8 cellular contexts compared by ENCODE assay signal in the genomic region with DNA sequence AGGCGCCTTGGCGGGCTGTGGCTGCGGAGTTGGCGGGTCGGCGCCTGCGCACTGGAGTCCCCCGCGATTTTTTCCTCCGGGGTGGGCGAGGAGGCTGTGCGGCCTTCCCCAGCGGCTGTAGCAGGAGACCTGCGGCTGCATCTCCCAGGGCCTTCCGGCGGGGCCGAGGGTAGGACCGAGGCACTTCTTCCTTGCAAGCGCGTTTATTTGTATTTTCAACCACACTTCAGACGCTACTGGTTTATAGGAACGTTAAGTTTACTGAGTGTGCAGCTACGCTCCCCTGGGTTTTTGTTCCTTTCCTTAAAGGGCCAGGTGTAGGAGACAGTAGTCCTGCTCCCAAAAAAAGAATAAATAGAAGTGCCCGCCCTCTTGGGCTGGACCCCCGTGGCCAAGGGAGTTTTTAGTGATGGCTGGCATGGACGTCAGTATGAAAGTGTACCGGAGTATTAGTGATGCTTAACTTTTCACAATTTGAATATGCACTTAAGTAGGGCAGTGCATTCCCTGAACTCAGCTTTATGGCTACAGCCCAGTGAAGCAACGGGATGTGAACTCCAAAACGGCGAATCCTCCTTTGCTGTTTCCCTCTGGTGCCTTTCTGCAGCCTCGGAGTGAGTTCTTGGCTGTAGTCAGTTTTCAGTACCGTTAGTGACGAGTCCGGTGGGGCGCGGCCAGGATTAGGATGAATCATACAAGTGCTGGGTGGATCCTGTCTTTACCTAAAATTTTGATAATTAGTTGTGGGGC. TPM values are rescaled to one million over a fixed set of nuclear protein-coding genes. Genes with fewer than 3 reads are reported as not detected.
A peak's percentile ranks its signal among the peaks of the same experiment; 100 is the strongest.
DNase-seq lines count a peak whose midpoint lies in the region; ATAC-seq, FAIRE-seq and TF ChIP-seq lines count a peak whose summit lies in the region.

No MANE protein-coding gene starts in this region.

- TF ChIP-seq POLR2A in H54 (IDR thresholded peaks at IDR 0.05; ENCODE audit: low read depth, low read length): peak; percentile 84
- TF ChIP-seq POLR2A in prostate gland (IDR thresholded peaks at IDR 0.05): peak; percentile 34

- TF ChIP-seq CTCF in right atrium auricular region (IDR thresholded peaks at IDR 0.05): no peak
- no peak for TF ChIP-seq CTCF in prostate gland (IDR thresholded peaks at IDR 0.05)

- peak overlapping the region; percentile 97 for H3K4me3 Mint-ChIP-seq in T-helper 17 cell

- in situ Hi-C loops in G401 (cut with HindIII; ENCODE audit: low sequenced_read_pairs): no loop called here

- H3K9me3 ChIP-seq in T-helper 17 cell (ENCODE audit: control insufficient read depth, low read length, poor library complexity, severe bottlenecking) (no peaks in the 10 kb centered on the region), right atrium auricular region (no peaks in the 10 kb centered on the region), prostate gland (no peaks in the 10 kb centered on the region)

- WGBS in prostate gland: under 1% methylated on average over 29 of the region's 36 CpGs

- ATAC-seq in T-helper 17 cell: peak; percentile 0

- H3K27ac ChIP-seq in right atrium auricular region (peak overlapping the region; percentile 95 to 96), prostate gland (peak overlapping the region; percentile 85 to 90)

- peak overlapping the region; percentile 95 for H3K27ac Mint-ChIP-seq in T-helper 17 cell

- H3K36me3 ChIP-seq in right atrium auricular region (no peaks in the 10 kb centered on the region), prostate gland (no peaks in the 10 kb centered on the region)

- H3K4me1 Mint-ChIP-seq in T-helper 17 cell: peaks cover 39% of the 10 kb centered on the region

- H3K27me3 Mint-ChIP-seq in T-helper 17 cell: no peaks in the 10 kb centered on the region

- peak; percentile 80 for FAIRE-seq in H54 (lab: Jason Lieb, UNC)
- FAIRE-seq in urothelium cell line (lab: Jason Lieb, UNC): peak; percentile 23

- H3K4me3 ChIP-seq in right atrium auricular region (peak overlapping the region; percentile 66 to 69), prostate gland (peak overlapping the region; percentile 61 to 63)

- peak; percentile 95 for DNase-seq in G401 (ENCODE audit: low spot score)
- DNase-seq in H54 (ENCODE audit: insufficient read length, low spot score): peak; percentile 58
- DNase-seq in M059J (ENCODE audit: low read depth): peak; percentile 91
- peak; percentile 89 to 94 (median 90) for DNase-seq in T-helper 17 cell
- DNase-seq in amygdala (lab: John Stamatoyannopoulos, UW): peak in 41 of 56 donors; percentile 9 to 94 (median 62)
- peak; percentile 97 for DNase-seq in right atrium auricular region (ENCODE audit: low spot score)
- DNase-seq in prostate gland (ENCODE audit: low spot score): peak; percentile 60
- peak; percentile 96 for DNase-seq in urothelium cell line (ENCODE audit: low spot score)

- no peaks in the 10 kb centered on the region for H3K27me3 ChIP-seq in right atrium auricular region
- no peaks in the 10 kb centered on the region for H3K27me3 ChIP-seq in prostate gland (replicated peaks; ENCODE audit: insufficient read depth)

- H3K4me1 ChIP-seq in right atrium auricular region: peaks cover 0 to 25% of the 10 kb centered on the region in 2 donors
- H3K4me1 ChIP-seq in prostate gland (replicated peaks): peaks cover 6% of the 10 kb centered on the region

- intact Hi-C loops in prostate gland (cut with DNase I): no loop called here

- peaks cover 5% of the 10 kb centered on the region for H3K36me3 Mint-ChIP-seq in T-helper 17 cell (ENCODE audit: low read depth)

RNA-seq across cellular contexts. Expression of a gene that starts 1.0 kb away (rescaled TPM):
- total RNA-seq in G401 (2014; rRNA removed; shearing (Covaris generic)): 30.5 and 32.5 TPM in 2 replicates
- 75.3 and 103 TPM in 2 replicates for total RNA-seq in M059J (2014; rRNA removed; shearing (Covaris generic))
- total RNA-seq in T-helper 17 cell (1 to 10 TPM; 4.5 to 5.9 TPM), right atrium auricular region (1 to 10 TPM; 2.0 to 2.9 TPM), prostate gland (1 to 10 TPM; 3.0 to 5.2 TPM)

RNA-seq across cellular contexts. Expression of a gene that starts 18.7 kb away (rescaled TPM):
- 8.0 and 29.1 TPM in 2 replicates for total RNA-seq in G401 (2014; rRNA removed; shearing (Covaris generic))
- 20.4 and 27.3 TPM in 2 replicates for total RNA-seq in M059J (2014; rRNA removed; shearing (Covaris generic))
- total RNA-seq in T-helper 17 cell (10 to 100 TPM in 1 of 2 donors, 1 to 10 TPM in 1; 9.5 to 14.8 TPM), right atrium auricular region (10 to 100 TPM; 21.4 to 26.4 TPM), prostate gland (10 to 100 TPM; 10.8 to 14.3 TPM)

Comparison
In these comparisons a context has a peak if more than half of its experiments do, and no peak if none do; other contexts are left out.
1. Peak in every context shown above with its lines: DNase-seq, ATAC-seq, H3K4me3 ChIP-seq and H3K27ac ChIP-seq.